Comparison of ENCODE assay signal across 30 cellular contexts in genomic region chr15:57373882-57374276, GRCh38. TPM values are rescaled to one million over a fixed set of nuclear protein-coding genes. Genes with fewer than 3 reads are reported as not detected.
"Had no signal": no experiment of that assay in that cellular context is flagged by ENCODE, and none has a peak within 500 bp of the region (broad histone marks: within the 10 kb centered on the region; RNA-seq: fewer than 3 reads in every experiment).

No MANE protein-coding gene starts in this region.

- H3K9me3 ChIP-seq: ascending aorta, breast epithelium, colonic mucosa, gastrocnemius medialis, heart left ventricle had no signal

- ATAC-seq: activated CD8-positive, alpha-beta T cell treated with anti-CD3 and anti-CD28 coated beads for 36 hours; activated naive CD4-positive, alpha-beta T cell treated with anti-CD3 and anti-CD28 coated beads, Interleukin-2, amount 50 U/mL, for 72 hours; esophagus mucosa; foreskin keratinocyte; gastrocnemius medialis; heart left ventricle had no signal

- H3K4me3 Mint-ChIP-seq: activated CD4-positive, alpha-beta T cell treated with anti-CD3 and anti-CD28 coated beads, Interleukin-2, amount 10 ng/mL, durations not matched to agents 7 days and 5 days; activated CD8-positive, alpha-beta T cell treated with anti-CD3 and anti-CD28 coated beads for 36 hours; activated naive CD4-positive, alpha-beta T cell treated with anti-CD3 and anti-CD28 coated beads for 36 hours; activated naive CD8-positive, alpha-beta T cell treated with anti-CD3 and anti-CD28 coated beads, Interleukin-2, amount 10 ng/mL, durations not matched to agents 7 days and 5 days; activated T-helper 1 cell treated with anti-CD3 and anti-CD28 coated beads, Interleukin-12 subunit alpha, Interleukin-12 subunit beta, Interleukin-2, Interleukin-4 antibody, amounts not matched to agents 30 ng/mL and 10 ng/mL and 1 ng/mL, durations not matched to agents 14 hours and 24 hours and 36 hours; brain had no signal

- DNase-seq: activated CD4-positive, alpha-beta T cell treated with anti-CD3 and anti-CD28 coated beads for 1 hour; activated CD4-positive, alpha-beta T cell treated with anti-CD3 and anti-CD28 coated beads for 4 hours; activated CD4-positive, alpha-beta T cell treated with anti-CD3 and anti-CD28 coated beads, Interleukin-2, amount 10 ng/mL, durations not matched to agents 7 days and 5 days; activated CD4-positive, alpha-beta T cell treated with anti-CD3 and anti-CD28 coated beads, Interleukin-2, amount 50 U/mL, for 4 hours; activated CD8-positive, alpha-beta memory T cell treated with anti-CD3 and anti-CD28 coated beads for 24 hours; activated CD8-positive, alpha-beta T cell treated with anti-CD3 and anti-CD28 coated beads for 36 hours; activated effector memory CD4-positive, alpha-beta T cell treated with anti-CD3 and anti-CD28 coated beads, Interleukin-2, amount 50 U/mL, for 16 hours; activated naive CD4-positive, alpha-beta T cell treated with anti-CD3 and anti-CD28 coated beads for 36 hours; activated naive CD8-positive, alpha-beta T cell treated with anti-CD3 and anti-CD28 coated beads, Interleukin-2, amount 10 ng/mL, durations not matched to agents 7 days and 5 days; activated T-cell treated with anti-CD3 and anti-CD28 coated beads, Interleukin-2, amount 50 U/mL, for 1 hour; activated T-cell treated with anti-CD3 and anti-CD28 coated beads, Interleukin-2, amount 50 U/mL, for 48 hours; central memory CD4-positive, alpha-beta T cell; cerebellar nuclear complex; colonic mucosa; effector CD8-positive, alpha-beta T cell; foreskin keratinocyte; gastrocnemius medialis; glutamatergic neuron; heart left ventricle; T-helper 2 cell had no signal

- H3K4me1 ChIP-seq: colonic mucosa, foreskin keratinocyte, gastrocnemius medialis had no signal

- H3K27me3 ChIP-seq: ascending aorta, breast epithelium, cardiac muscle cell had no signal

- H3K27ac Mint-ChIP-seq: activated CD4-positive, alpha-beta T cell treated with anti-CD3 and anti-CD28 coated beads, Interleukin-2, amount 10 ng/mL, durations not matched to agents 7 days and 5 days; activated CD8-positive, alpha-beta T cell treated with anti-CD3 and anti-CD28 coated beads for 36 hours; activated naive CD4-positive, alpha-beta T cell treated with anti-CD3 and anti-CD28 coated beads for 36 hours; activated naive CD4-positive, alpha-beta T cell treated with anti-CD3 and anti-CD28 coated beads, Interleukin-2, amount 50 U/mL, for 72 hours; activated naive CD8-positive, alpha-beta T cell treated with anti-CD3 and anti-CD28 coated beads, Interleukin-2, amount 10 ng/mL, durations not matched to agents 7 days and 5 days; activated T-helper 1 cell treated with anti-CD3 and anti-CD28 coated beads, Interleukin-12 subunit alpha, Interleukin-12 subunit beta, Interleukin-2, Interleukin-4 antibody, amounts not matched to agents 30 ng/mL and 10 ng/mL and 1 ng/mL, durations not matched to agents 14 hours and 24 hours and 36 hours; activated T-helper 2 cell treated with anti-CD3 and anti-CD28 coated beads, Interferon-gamma antibody, Interleukin-2, Interleukin-4, amounts not matched to agents 10 μg/mL and 5 μg/mL and 100 μg/mL, durations not matched to agents 14 hours and 24 hours and 36 hours had no signal

- H3K36me3 ChIP-seq: ascending aorta, breast epithelium, cardiac muscle cell, colonic mucosa, gastrocnemius medialis, heart left ventricle had no signal

- FAIRE-seq: endometrium had no signal

- H3K27ac ChIP-seq: ascending aorta, breast epithelium, cardiac muscle cell, colonic mucosa, foreskin keratinocyte, gastrocnemius medialis, heart left ventricle had no signal

- H3K36me3 Mint-ChIP-seq: brain had no signal

- H3K4me3 ChIP-seq: ascending aorta, breast epithelium, cardiac muscle cell, colonic mucosa, gastrocnemius medialis, heart left ventricle had no signal

- H3K9me3 Mint-ChIP-seq: activated CD4-positive, alpha-beta T cell treated with anti-CD3 and anti-CD28 coated beads, Interleukin-2, amount 10 ng/mL, durations not matched to agents 7 days and 5 days; activated CD8-positive, alpha-beta T cell treated with anti-CD3 and anti-CD28 coated beads for 36 hours; activated naive CD4-positive, alpha-beta T cell treated with anti-CD3 and anti-CD28 coated beads for 36 hours; activated naive CD4-positive, alpha-beta T cell treated with anti-CD3 and anti-CD28 coated beads, Interleukin-2, amount 50 U/mL, for 72 hours; activated naive CD8-positive, alpha-beta T cell treated with anti-CD3 and anti-CD28 coated beads, Interleukin-2, amount 10 ng/mL, durations not matched to agents 7 days and 5 days; activated T-helper 1 cell treated with anti-CD3 and anti-CD28 coated beads, Interleukin-12 subunit alpha, Interleukin-12 subunit beta, Interleukin-2, Interleukin-4 antibody, amounts not matched to agents 30 ng/mL and 10 ng/mL and 1 ng/mL, durations not matched to agents 14 hours and 24 hours and 36 hours; activated T-helper 2 cell treated with anti-CD3 and anti-CD28 coated beads, Interferon-gamma antibody, Interleukin-2, Interleukin-4, amounts not matched to agents 10 μg/mL and 5 μg/mL and 100 μg/mL, durations not matched to agents 14 hours and 24 hours and 36 hours had no signal

RNA-seq across cellular contexts. Expression of gene CGNL1, which starts 2.4 kb away (rescaled TPM):
- total RNA-seq: activated CD4-positive, alpha-beta T cell treated with anti-CD3 and anti-CD28 coated beads, Interleukin-2, amount 10 ng/mL, durations not matched to agents 7 days and 5 days; activated CD8-positive, alpha-beta T cell treated with anti-CD3 and anti-CD28 coated beads for 36 hours; activated naive CD4-positive, alpha-beta T cell treated with anti-CD3 and anti-CD28 coated beads for 36 hours; activated naive CD4-positive, alpha-beta T cell treated with anti-CD3 and anti-CD28 coated beads, Interleukin-2, amount 50 U/mL, for 72 hours; activated naive CD8-positive, alpha-beta T cell treated with anti-CD3 and anti-CD28 coated beads, Interleukin-2, amount 10 ng/mL, durations not matched to agents 7 days and 5 days; activated T-helper 1 cell treated with anti-CD3 and anti-CD28 coated beads, Interleukin-12 subunit alpha, Interleukin-12 subunit beta, Interleukin-2, Interleukin-4 antibody, amounts not matched to agents 30 ng/mL and 10 ng/mL and 1 ng/mL, durations not matched to agents 14 hours and 24 hours and 36 hours; activated T-helper 2 cell treated with anti-CD3 and anti-CD28 coated beads, Interferon-gamma antibody, Interleukin-2, Interleukin-4, amounts not matched to agents 10 μg/mL and 5 μg/mL and 100 μg/mL, durations not matched to agents 14 hours and 24 hours and 36 hours; T-helper 1 cell treated with Interleukin-12 subunit alpha and Interleukin-12 subunit beta and Interleukin-4 antibody, amounts not matched to agents 30 ng/mL and 1 ng/mL, for 36 hours had no signal
